Comparison of ENCODE assay signal across 1 cellular context in the genomic region with DNA sequence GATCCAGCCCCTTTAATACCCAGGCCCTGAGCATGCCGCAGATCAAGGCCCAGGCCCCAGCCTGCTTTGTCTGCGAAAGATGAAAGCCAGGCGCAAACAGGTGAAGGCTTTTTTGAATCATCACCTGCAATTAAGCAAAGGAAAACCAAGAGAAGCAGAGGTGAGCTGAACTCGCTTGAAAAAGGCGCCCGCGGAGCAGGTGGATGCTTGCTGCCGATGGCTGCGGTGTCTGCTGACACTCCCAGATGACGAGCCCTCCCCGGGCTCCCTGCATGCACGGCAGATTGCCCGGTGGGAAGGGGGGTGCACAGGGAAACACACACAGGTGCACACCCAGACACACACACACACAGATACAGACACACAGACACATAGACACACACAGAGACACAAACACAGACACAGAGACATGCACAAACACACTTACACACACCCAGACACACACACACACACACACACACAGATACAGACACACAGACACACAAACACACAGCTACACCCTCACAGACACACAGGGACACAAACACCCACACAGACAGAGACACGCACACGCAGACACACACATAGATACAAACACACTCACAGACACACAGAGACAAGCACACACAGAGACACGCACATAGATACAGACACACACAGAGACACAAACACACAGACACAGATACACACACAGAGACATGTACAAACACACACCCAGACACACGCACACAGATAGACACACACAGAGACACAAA.
TF ChIP-seq lines count a peak whose summit lies in the region.

No MANE protein-coding gene starts in this region.

TF ChIP-seq in HepG2, 621 proteins besides CTCF, POLR2A, EP300 and RAD21 (continued from another document):
- TF ChIP-seq TMF1 (CRISPR knock-in tag; IDR thresholded peaks at IDR 0.05; ENCODE audit: low read depth) = no peak
